In genomic region chr16:67248401-67249177, GRCh38 we compare ENCODE assay signal across 8 cellular contexts. TPM values are rescaled to one million over a fixed set of nuclear protein-coding genes. Genes with fewer than 3 reads are reported as not detected.
DNase-seq lines count a peak whose midpoint lies in the region; ATAC-seq, FAIRE-seq and TF ChIP-seq lines count a peak whose summit lies in the region.

Gene SLC9A5 (plus strand): TSS chr16:67248979. CDS start chr16:67249015, 36 bp downstream.

- peak within 1 kb of the TSS; percentile 75 for H3K4me3 ChIP-seq in BE2C (ENCODE audit: low read depth, low read length)
- peak within 1 kb of the TSS; percentile 67 for H3K4me3 ChIP-seq in parathyroid adenoma (ENCODE audit: low read depth, low read length)

- no peak within 1 kb of the TSS for H3K27ac ChIP-seq in foreskin keratinocyte
- no peak within 1 kb of the TSS for H3K27ac ChIP-seq in parathyroid adenoma

- DNase-seq in BE2C (peak; percentile 43), GM18507 (ENCODE audit: extremely low spot score, insufficient read length, low read depth) (peak; percentile 23), foreskin keratinocyte (no peak), putamen (ENCODE audit: low spot score) (no peak), KBM-7 (no peak)
- peak; percentile 38 to 42 for DNase-seq in activated CD4-positive, alpha-beta T cell treated with anti-CD3 and anti-CD28 coated beads, Interleukin-2, amount 50 U/mL, for 48 hours

- peak within 1 kb of the TSS; percentile 77 for H2AFZ ChIP-seq in parathyroid adenoma

- no peaks in the 10 kb centered on the region for H3K36me3 ChIP-seq in BE2C
- no peaks in the 10 kb centered on the region for H3K36me3 ChIP-seq in parathyroid adenoma (ENCODE audit: control insufficient read depth, insufficient read depth, low read length)

- TF ChIP-seq CTCF in BE2C (IDR thresholded peaks at IDR 0.05; ENCODE audit: low read depth, low read length) (0 out of 2 replicates have a peak, but pooled peaks have one; percentile 2), foreskin keratinocyte (conservative IDR thresholded peaks at IDR 0.05) (peak; percentile 39), parathyroid adenoma (IDR thresholded peaks at IDR 0.05) (no peak)

- no peaks in the 10 kb centered on the region for H3K79me2 ChIP-seq in parathyroid adenoma

- ATAC-seq in foreskin keratinocyte (no peak), HG02759 (IDR thresholded peaks at IDR 0.05; ENCODE audit: unreplicated experiment) (no peak)

- H3K4me2 ChIP-seq in parathyroid adenoma (ENCODE audit: low read length) = peak within 1 kb of the TSS; percentile 89

- no peak for FAIRE-seq in GM18507 (lab: Jason Lieb, UNC)

- no peaks in the 10 kb centered on the region for H3K9me3 ChIP-seq in BE2C
- no peaks in the 10 kb centered on the region for H3K9me3 ChIP-seq in parathyroid adenoma (ENCODE audit: control insufficient read depth, low read length)

- H3K4me1 ChIP-seq in BE2C = peaks cover 15% of the 10 kb centered on the region
- H3K4me1 ChIP-seq in foreskin keratinocyte = peaks cover 23% of the 10 kb centered on the region
- peaks cover 8% of the 10 kb centered on the region for H3K4me1 ChIP-seq in parathyroid adenoma

- H3K27me3 ChIP-seq in BE2C (peaks cover 17% of the 10 kb centered on the region), foreskin keratinocyte (no peaks in the 10 kb centered on the region), parathyroid adenoma (ENCODE audit: control insufficient read depth, insufficient read depth, low read length) (no peaks in the 10 kb centered on the region)

- in situ Hi-C loops in KBM-7 (cut with MboI; ENCODE audit: low pct_unique_long_range_greater_than_20kb, low sequenced_read_pairs) = no loop called here

- H3K9ac ChIP-seq in parathyroid adenoma = no peak within 1 kb of the TSS

RNA-seq across cellular contexts. Expression of gene SLC9A5, which starts in this region (rescaled TPM):
- polyA plus RNA-seq in BE2C (2012; ENCODE audit: insufficient read depth, insufficient read length, low read depth) = 3.1 TPM
- 1.6 and 2.1 TPM in 2 replicates for total RNA-seq in foreskin keratinocyte
- polyA plus RNA-seq in foreskin keratinocyte = 1.8 and 2.2 TPM in 2 replicates

Comparison
In these comparisons a context has a peak if more than half of its experiments do, and no peak if none do; other contexts are left out.
1. DNase-seq: peak in BE2C (single experiment), GM18507 (single experiment) and activated CD4-positive, alpha-beta T cell treated with anti-CD3 and anti-CD28 coated beads, Interleukin-2, amount 50 U/mL, for 48 hours (2 of 2); none in foreskin keratinocyte (0 of 2), putamen (single experiment) and KBM-7 (single experiment).